Comparison of ENCODE assay signal across 25 cellular contexts in the genomic region with DNA sequence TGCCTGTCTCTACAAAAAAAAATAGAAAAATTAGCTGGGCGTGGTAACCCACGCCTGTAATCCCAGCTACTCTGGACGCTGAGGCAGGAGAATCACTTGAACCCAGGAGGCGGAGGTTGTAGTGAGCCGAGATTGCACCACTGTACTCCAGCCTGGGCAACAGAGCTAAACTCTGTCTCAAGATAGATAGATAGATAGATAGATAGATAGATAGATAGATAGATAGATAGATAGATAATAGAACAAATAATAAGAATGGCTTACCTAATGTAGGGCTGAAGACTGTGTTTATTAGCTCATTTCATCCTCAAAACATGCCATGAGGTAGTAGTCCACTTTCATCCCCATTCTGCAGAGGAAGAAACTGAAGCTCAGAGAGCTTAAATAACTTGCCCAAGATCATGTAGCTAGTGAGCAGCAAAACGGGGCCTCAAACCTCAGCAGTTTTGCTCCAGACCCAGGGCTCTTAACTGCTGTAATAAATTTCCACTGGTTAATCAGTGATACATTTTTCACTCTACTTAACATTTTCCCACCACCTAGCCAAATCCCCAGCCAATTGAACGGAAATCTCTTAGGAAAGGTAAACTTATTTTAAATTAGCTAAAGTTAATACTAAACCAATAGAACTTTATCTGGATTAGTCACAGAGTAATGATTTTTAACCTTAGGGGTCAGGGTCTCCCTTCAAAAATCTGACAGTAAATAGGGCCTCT.
DNase-seq lines count a peak whose midpoint lies in the region; ATAC-seq, FAIRE-seq and TF ChIP-seq lines count a peak whose summit lies in the region.
"Had no signal": no experiment of that assay in that cellular context is flagged by ENCODE, and none has a peak within 500 bp of the region (broad histone marks: within the 10 kb centered on the region; RNA-seq: fewer than 3 reads in every experiment).

No MANE protein-coding gene starts in this region.

- TF ChIP-seq CTCF in Peyer's patch (IDR thresholded peaks at IDR 0.05), result no peak
- TF ChIP-seq CTCF in kidney (IDR thresholded peaks at IDR 0.05; ENCODE audit: borderline replicate concordance, extremely low read depth, insufficient read depth), result no peak
- no peak for TF ChIP-seq CTCF in transverse colon (IDR thresholded peaks at IDR 0.05)
- TF ChIP-seq CTCF in heart left ventricle (IDR thresholded peaks at IDR 0.05), result no peak
- TF ChIP-seq CTCF in esophagus squamous epithelium (IDR thresholded peaks at IDR 0.05), result no peak

- H3K4me1 ChIP-seq in Peyer's patch (peaks cover 0 to 37% (median 0%) of the 10 kb centered on the region in 4 donors), kidney (ENCODE audit: control insufficient read depth in 1 of 2, insufficient read depth in 1 of 2, low read depth in 1 of 2, low read length in 2 of 2) (peaks cover 15 to 28% of the 10 kb centered on the region in 2 donors), muscle layer of duodenum (ENCODE audit: control insufficient read depth in 1 of 2, insufficient read depth in 2 of 2, low read length in 2 of 2) (peaks cover 3 to 5% of the 10 kb centered on the region in 2 donors), transverse colon (peaks cover 9 to 61% (median 29%) of the 10 kb centered on the region in 4 donors), heart left ventricle (peaks cover 0 to 26% (median 10%) of the 10 kb centered on the region in 12 donors), esophagus squamous epithelium (peaks cover 4 to 38% (median 14%) of the 10 kb centered on the region in 3 donors)
- H3K4me1 ChIP-seq: breast epithelium, HAP-1, SJCRH30 had no signal

- H3K9ac ChIP-seq in kidney (ENCODE audit: low read length in 2 of 2), result peak overlapping the region in 1 of 2 donors; percentile 63
- H3K9ac ChIP-seq: BLaER1 treated with 17β-estradiol and CSF1 and Interleukin-3, amounts not matched to agents 10 nM and 100 nM had no signal

- POLR2A ChIA-PET in T-cell (lab: Charles Lee), result interaction anchor here (0.5 to 0.7 kb wide), 3 partner anchors 121 to 413 kb away, joined by 3 to 5 read pairs (median 4); no protein-coding TSS in a partner anchor

- no peaks in the 10 kb centered on the region for H3K36me3 Mint-ChIP-seq in T-cell
- H3K36me3 Mint-ChIP-seq: activated naive CD4-positive, alpha-beta T cell treated with anti-CD3 and anti-CD28 coated beads, Interleukin-2, amount 50 U/mL, for 72 hours; IgD-negative memory B cell had no signal

- no peaks in the 10 kb centered on the region for H3K27me3 Mint-ChIP-seq in T-cell
- H3K27me3 Mint-ChIP-seq: activated CD4-positive, alpha-beta T cell treated with anti-CD3 and anti-CD28 coated beads, Interleukin-2, amount 10 ng/mL, durations not matched to agents 24 days and 14 days; IgD-negative memory B cell had no signal

- in situ Hi-C loops in transverse colon (cut with MboI; ENCODE audit: low pct_ligation_motif_present in 1 of 4, low pct_unique_long_range_greater_than_20kb in 1 of 4, low sequenced_read_pairs in 3 of 4), result no loop called here

- no peaks in the 10 kb centered on the region for H3K27me3 ChIP-seq in Peyer's patch
- H3K27me3 ChIP-seq in muscle layer of duodenum (ENCODE audit: low read depth, low read length), result no peaks in the 10 kb centered on the region
- no peaks in the 10 kb centered on the region for H3K27me3 ChIP-seq in transverse colon
- no peaks in the 10 kb centered on the region for H3K27me3 ChIP-seq in heart left ventricle
- H3K27me3 ChIP-seq in esophagus squamous epithelium, result no peaks in the 10 kb centered on the region
- H3K27me3 ChIP-seq: BLaER1 treated with 17β-estradiol and CSF1 and Interleukin-3, amounts not matched to agents 10 nM and 100 nM; breast epithelium; SJCRH30 had no signal

- TF ChIP-seq POLR2A in Peyer's patch (IDR thresholded peaks at IDR 0.05), result no peak
- no peak for TF ChIP-seq POLR2A in transverse colon (IDR thresholded peaks at IDR 0.05)
- no peak for TF ChIP-seq POLR2A in heart left ventricle (IDR thresholded peaks at IDR 0.05)
- no peak for TF ChIP-seq POLR2A in esophagus squamous epithelium (IDR thresholded peaks at IDR 0.05)

- DNase-seq in Peyer's patch (no peak), kidney (no peak), transverse colon (no peak), heart left ventricle (no peak), esophagus squamous epithelium (lab: John Stamatoyannopoulos, UW) (no peak), T-cell (no peak)
- DNase-seq in activated CD4-positive, alpha-beta T cell treated with anti-CD3 and anti-CD28 coated beads, Interleukin-2, amount 50 U/mL, for 4 hours, result no peak
- DNase-seq: activated CD4-positive, alpha-beta T cell treated with anti-CD3 and anti-CD28 coated beads, Interleukin-2, amount 10 ng/mL, durations not matched to agents 24 days and 14 days; activated effector memory CD4-positive, alpha-beta T cell treated with Interleukin-2 at 50 U/mL for 16 hours; NCI-H1048; NCI-H446; NCI-H82; stimulated activated CD4-positive, alpha-beta T cell treated with anti-CD3 and anti-CD28 coated beads, Interleukin-12 subunit alpha, Interleukin-12 subunit beta, amount 100 ng/mL, for 4 hours; stimulated activated CD4-positive, alpha-beta T cell treated with anti-CD3 and anti-CD28 coated beads, Interleukin-4, amount 100 ng/mL, for 24 hours; SW 1271; trophoblast cell had no signal

- no peaks in the 10 kb centered on the region for H3K9me3 Mint-ChIP-seq in T-cell
- H3K9me3 Mint-ChIP-seq: activated CD4-positive, alpha-beta T cell treated with anti-CD3 and anti-CD28 coated beads, Interleukin-2, amount 10 ng/mL, durations not matched to agents 24 days and 14 days; activated naive CD4-positive, alpha-beta T cell treated with anti-CD3 and anti-CD28 coated beads, Interleukin-2, amount 50 U/mL, for 72 hours; IgD-negative memory B cell had no signal

- peak overlapping the region in 3 of 4 donors; percentile 12 to 33 (median 30) for H3K4me3 ChIP-seq in Peyer's patch
- H3K4me3 ChIP-seq in kidney (ENCODE audit: low read length in 2 of 2), result peak overlapping the region; percentile 63 to 76
- no peak overlapping the region for H3K4me3 ChIP-seq in muscle layer of duodenum (ENCODE audit: low read depth in 1 of 2, low read length in 2 of 2)
- no peak overlapping the region for H3K4me3 ChIP-seq in transverse colon
- no peak overlapping the region for H3K4me3 ChIP-seq in heart left ventricle
- no peak overlapping the region for H3K4me3 ChIP-seq in esophagus squamous epithelium
- H3K4me3 ChIP-seq: BLaER1 treated with 17β-estradiol and CSF1 and Interleukin-3, amounts not matched to agents 10 nM and 100 nM; breast epithelium; HAP-1; SJCRH30 had no signal

- H3K9me3 ChIP-seq in Peyer's patch (no peaks in the 10 kb centered on the region), kidney (ENCODE audit: control insufficient read depth in 1 of 2, low read length in 2 of 2) (no peaks in the 10 kb centered on the region), muscle layer of duodenum (ENCODE audit: control insufficient read depth in 1 of 2, low read length in 2 of 2) (no peaks in the 10 kb centered on the region), transverse colon (no peaks in the 10 kb centered on the region), heart left ventricle (no peaks in the 10 kb centered on the region), esophagus squamous epithelium (no peaks in the 10 kb centered on the region)
- H3K9me3 ChIP-seq: BLaER1 treated with 17β-estradiol and CSF1 and Interleukin-3, amounts not matched to agents 10 nM and 100 nM; breast epithelium; HAP-1; SJCRH30 had no signal

- intact Hi-C loops in kidney (cut with DNase I), result no loop called here
- intact Hi-C loops in transverse colon (cut with DNase I; ENCODE audit: low total_unique reads), result no loop called here
- intact Hi-C loops in heart left ventricle (cut with DNase I), result loop anchor here in 6 of 10 donors (5.0 to 10.0 kb wide), 6 partner anchors 48 to 561 kb away; no protein-coding TSS in a partner anchor
- intact Hi-C loops in esophagus squamous epithelium (cut with DNase I), result no loop called here

- H3K27ac ChIP-seq in Peyer's patch, result peak overlapping the region in 3 of 4 donors; percentile 51 to 76 (median 54)
- peak overlapping the region; percentile 78 to 81 for H3K27ac ChIP-seq in kidney (ENCODE audit: low read depth in 2 of 2, low read length in 2 of 2)
- H3K27ac ChIP-seq in muscle layer of duodenum (ENCODE audit: low read length), result peak overlapping the region; percentile 58
- peak overlapping the region; percentile 10 to 75 (median 69) for H3K27ac ChIP-seq in transverse colon
- no peak overlapping the region for H3K27ac ChIP-seq in heart left ventricle
- H3K27ac ChIP-seq in esophagus squamous epithelium, result no peak overlapping the region
- H3K27ac ChIP-seq: BLaER1 treated with 17β-estradiol and CSF1 and Interleukin-3, amounts not matched to agents 10 nM and 100 nM; SJCRH30; WERI-Rb-1 had no signal

- WGBS in transverse colon (ENCODE audit: low coverage in 1 of 2), 2 donors, result 58 to 76% methylated on average over 4 to 7 of the region's 7 CpGs
- WGBS in heart left ventricle, 4 donors, result 90 to 92% (median 90%) methylated on average over 7 of the region's 7 CpGs
- WGBS in esophagus squamous epithelium, 2 donors, result 74 to 83% methylated on average over 7 of the region's 7 CpGs

- peaks cover 0 to 5% (median 4%) of the 10 kb centered on the region in 3 donors for H3K4me1 Mint-ChIP-seq in T-cell

- ATAC-seq in heart left ventricle (no peak), T-cell (replicated peaks in 1 of 4) (no peak)
- ATAC-seq: activated naive CD4-positive, alpha-beta T cell treated with anti-CD3 and anti-CD28 coated beads, Interleukin-2, amount 50 U/mL, for 72 hours had no signal

- no peak for TF ChIP-seq EP300 in transverse colon (IDR thresholded peaks at IDR 0.05; ENCODE audit: low read depth)

- H3K4me3 Mint-ChIP-seq in T-cell, result no peak overlapping the region
- H3K4me3 Mint-ChIP-seq: activated CD4-positive, alpha-beta T cell treated with anti-CD3 and anti-CD28 coated beads, Interleukin-2, amount 10 ng/mL, durations not matched to agents 24 days and 14 days; IgD-negative memory B cell had no signal

- CTCF ChIA-PET in T-cell (lab: Charles Lee), result interaction anchor here in 1 of 2 donors (0.9 to 2.3 kb wide), 3 partner anchors 42 to 55 kb away, joined by 5 to 8 read pairs (median 5); no protein-coding TSS in a partner anchor

- H3K27ac Mint-ChIP-seq in T-cell, result no peak overlapping the region
- H3K27ac Mint-ChIP-seq: activated CD4-positive, alpha-beta T cell treated with anti-CD3 and anti-CD28 coated beads, Interleukin-2, amount 10 ng/mL, durations not matched to agents 24 days and 14 days; activated naive CD4-positive, alpha-beta T cell treated with anti-CD3 and anti-CD28 coated beads, Interleukin-2, amount 50 U/mL, for 72 hours had no signal

- H3K36me3 ChIP-seq in Peyer's patch (no peaks in the 10 kb centered on the region), kidney (ENCODE audit: control insufficient read depth in 1 of 2, insufficient read depth in 2 of 2, low read length in 2 of 2) (no peaks in the 10 kb centered on the region), muscle layer of duodenum (ENCODE audit: control insufficient read depth in 1 of 2, insufficient read depth in 2 of 2, low read length in 2 of 2) (no peaks in the 10 kb centered on the region), transverse colon (no peaks in the 10 kb centered on the region), heart left ventricle (no peaks in the 10 kb centered on the region), esophagus squamous epithelium (no peaks in the 10 kb centered on the region)
- H3K36me3 ChIP-seq: BLaER1 treated with 17β-estradiol and CSF1 and Interleukin-3, amounts not matched to agents 10 nM and 100 nM; breast epithelium; HAP-1; SJCRH30; WERI-Rb-1 had no signal

- peak; percentile 51 for FAIRE-seq in kidney (lab: Jason Lieb, UNC)
- FAIRE-seq: G401.6 had no signal

Comparison
In these comparisons a context has a peak if more than half of its experiments do, and no peak if none do; other contexts are left out.
1. H3K27ac ChIP-seq: peak in Peyer's patch (3 of 4), kidney (2 of 2), muscle layer of duodenum (single experiment) and transverse colon (4 of 4); none in heart left ventricle (0 of 12) and esophagus squamous epithelium (0 of 4).
2. H3K4me3 ChIP-seq: peak in Peyer's patch (3 of 4) and kidney (2 of 2); none in muscle layer of duodenum (0 of 2), transverse colon (0 of 4), heart left ventricle (0 of 12) and esophagus squamous epithelium (0 of 4).
3. intact Hi-C loops: an anchor here in heart left ventricle (5.0 to 10.0 kb wide); none called in kidney, transverse colon and esophagus squamous epithelium.